Comparison of ENCODE assay signal across 7 cellular contexts in genomic region chr12:124379938-124380754, GRCh38.
DNase-seq lines count a peak whose midpoint lies in the region; ATAC-seq and TF ChIP-seq lines count a peak whose summit lies in the region.

No MANE protein-coding gene starts in this region.

- no peaks in the 10 kb centered on the region for H3K27me3 ChIP-seq in endodermal cell (ENCODE audit: control insufficient read depth, insufficient read depth, low read length, poor library complexity, severe bottlenecking)
- H3K27me3 ChIP-seq in mucosa of stomach (ENCODE audit: control insufficient read depth, insufficient read depth, low read length), result no peaks in the 10 kb centered on the region
- no peaks in the 10 kb centered on the region for H3K27me3 ChIP-seq in aorta (ENCODE audit: control insufficient read depth in 1 of 2, insufficient read depth in 2 of 2, low read length in 1 of 2)

- H3K9ac ChIP-seq in endodermal cell (ENCODE audit: extremely low read depth, low read length, poor library complexity, severe bottlenecking) (no peak overlapping the region), mucosa of stomach (ENCODE audit: low read length) (peak overlapping the region; percentile 23)

- H3K36me3 ChIP-seq in endodermal cell (ENCODE audit: control insufficient read depth, insufficient read depth, low read length) (peaks cover 27% of the 10 kb centered on the region), mucosa of stomach (ENCODE audit: control insufficient read depth, insufficient read depth, low read length) (peaks cover 14% of the 10 kb centered on the region), aorta (ENCODE audit: control insufficient read depth in 1 of 2, insufficient read depth in 2 of 2, low read length in 1 of 2) (peaks cover 0 to 5% of the 10 kb centered on the region in 2 donors)

- H3K27me3 Mint-ChIP-seq in endodermal cell (ENCODE audit: insufficient read depth), result no peaks in the 10 kb centered on the region

- no peak overlapping the region for H3K4me3 Mint-ChIP-seq in endodermal cell

- H3K9me3 ChIP-seq in endodermal cell (ENCODE audit: control insufficient read depth, low read length) (no peaks in the 10 kb centered on the region), mucosa of stomach (ENCODE audit: control insufficient read depth, low read length) (no peaks in the 10 kb centered on the region), aorta (ENCODE audit: control insufficient read depth, low read length) (no peaks in the 10 kb centered on the region)

- DNase-seq in NOMO-1 treated with dmso at 0.1 percent for 144 hours (lab: John Stamatoyannopoulos, UW; ENCODE audit: unreplicated experiment), result peak; percentile 15
- DNase-seq in endodermal cell, result no peak
- peak; percentile 93 to 96 for DNase-seq in aorta
- DNase-seq in activated T-cell treated with anti-CD3 and anti-CD28 coated beads, Interleukin-2, amount 50 U/mL, for 48 hours, result no peak
- DNase-seq in DMS114 treated with DMSO at 0.1 percent for 48 hours (lab: John Stamatoyannopoulos, UW; ENCODE audit: unreplicated experiment), result no peak

- no peaks in the 10 kb centered on the region for H3K4me1 Mint-ChIP-seq in endodermal cell

- peak overlapping the region; percentile 32 for H3K27ac ChIP-seq in endodermal cell (ENCODE audit: low read depth, low read length)
- H3K27ac ChIP-seq in aorta (ENCODE audit: low read depth in 1 of 2, low read length in 2 of 2), result peak overlapping the region; percentile 10 to 85

- H3K4me1 ChIP-seq in endodermal cell (ENCODE audit: control insufficient read depth, insufficient read depth, low read length) (no peaks in the 10 kb centered on the region), mucosa of stomach (ENCODE audit: control insufficient read depth, insufficient read depth, low read length) (peaks cover 30% of the 10 kb centered on the region), aorta (ENCODE audit: control insufficient read depth in 1 of 2, insufficient read depth in 2 of 2, low read length in 2 of 2) (no peaks in the 10 kb centered on the region)

- intact Hi-C loops in aorta (cut with DNase I), result loop anchor here (1.0 to 10.0 kb wide), 5 partner anchors 43 to 387 kb away; no protein-coding TSS in a partner anchor

- H3K36me3 Mint-ChIP-seq in endodermal cell (ENCODE audit: low read depth), result peaks cover 40% of the 10 kb centered on the region

- WGBS in endodermal cell (ENCODE audit: insufficient coverage in 1 of 2, insufficient read length in 1 of 2), 2 experiments, result 89 to 90% methylated on average over 28 to 31 of the region's 31 CpGs
- 1 to 5% methylated on average over 31 of the region's 31 CpGs for WGBS in aorta, 2 donors

- H3K9me3 Mint-ChIP-seq in endodermal cell, result no peaks in the 10 kb centered on the region

- no peak overlapping the region for H3K27ac Mint-ChIP-seq in endodermal cell

- ATAC-seq in aorta (ENCODE audit: low FRiP score) (peak; percentile 86), GM18502 (IDR thresholded peaks at IDR 0.05; ENCODE audit: poor library complexity, unreplicated experiment) (no peak)

- H3K4me3 ChIP-seq in endodermal cell (ENCODE audit: low read length), result no peak overlapping the region
- H3K4me3 ChIP-seq in mucosa of stomach (ENCODE audit: low read length), result no peak overlapping the region
- no peak overlapping the region for H3K4me3 ChIP-seq in aorta (ENCODE audit: low read length in 2 of 2)

- peak; percentile 18 for TF ChIP-seq CTCF in endodermal cell (conservative IDR thresholded peaks at IDR 0.05)

Comparison
In these comparisons a context has a peak if more than half of its experiments do, and no peak if none do; other contexts are left out.
1. DNase-seq: peak in NOMO-1 treated with dmso at 0.1 percent for 144 hours (single experiment) and aorta (2 of 2); none in endodermal cell (single experiment), activated T-cell treated with anti-CD3 and anti-CD28 coated beads, Interleukin-2, amount 50 U/mL, for 48 hours (0 of 2) and DMS114 treated with DMSO at 0.1 percent for 48 hours (single experiment).